11 cellular contexts compared by ENCODE assay signal in genomic region chr5:93596676-93597441, GRCh38. TPM values are rescaled to one million over a fixed set of nuclear protein-coding genes. Genes with fewer than 3 reads are reported as not detected.
DNase-seq lines count a peak whose midpoint lies in the region; ATAC-seq and TF ChIP-seq lines count a peak whose summit lies in the region.
"Had no signal": no experiment of that assay in that cellular context is flagged by ENCODE, and none has a peak within 500 bp of the region (broad histone marks: within the 10 kb centered on the region; RNA-seq: fewer than 3 reads in every experiment).

No MANE protein-coding gene starts in this region.

- no peaks in the 10 kb centered on the region for H3K9me3 ChIP-seq in aorta (ENCODE audit: control insufficient read depth, low read length)

- H3K4me1 ChIP-seq in aorta (ENCODE audit: control insufficient read depth in 1 of 2, insufficient read depth in 2 of 2, low read length in 2 of 2), result no peaks in the 10 kb centered on the region
- H3K4me1 ChIP-seq: BLaER1 treated with 17β-estradiol and CSF1 and Interleukin-3, amounts not matched to agents 10 nM and 100 nM had no signal

- no peak overlapping the region for H3K4me3 Mint-ChIP-seq in endothelial cell (ENCODE audit: unreplicated experiment)

- H3K4me3 ChIP-seq in aorta (ENCODE audit: low read length in 2 of 2), result no peak overlapping the region
- H3K4me3 ChIP-seq: BLaER1 treated with 17β-estradiol and CSF1 and Interleukin-3, amounts not matched to agents 10 nM and 100 nM; heart right ventricle had no signal

- ATAC-seq in Right ventricle myocardium superior (ENCODE audit: poor library complexity) (peak; percentile 39), aorta (ENCODE audit: low FRiP score) (peak; percentile 33)

- H3K27me3 ChIP-seq in aorta (ENCODE audit: control insufficient read depth in 1 of 2, insufficient read depth in 2 of 2, low read length in 1 of 2), result no peaks in the 10 kb centered on the region

- H3K27ac ChIP-seq in aorta (ENCODE audit: low read depth in 1 of 2, low read length in 2 of 2), result no peak overlapping the region
- H3K27ac ChIP-seq: BLaER1 treated with 17β-estradiol and CSF1 and Interleukin-3, amounts not matched to agents 10 nM and 100 nM; heart right ventricle had no signal

- TF ChIP-seq CTCF in endothelial cell (IDR thresholded peaks at IDR 0.05; ENCODE audit: unreplicated experiment), result no peak
- no peak for TF ChIP-seq CTCF in GM20000 (IDR thresholded peaks at IDR 0.05; ENCODE audit: extremely low read depth, missing control alignments)

- 40 to 46% methylated on average over 38 of the region's 38 CpGs for WGBS in aorta, 2 donors

- no peak overlapping the region for H3K27ac Mint-ChIP-seq in endothelial cell (ENCODE audit: unreplicated experiment)

- no peaks in the 10 kb centered on the region for H3K36me3 ChIP-seq in aorta (ENCODE audit: control insufficient read depth in 1 of 2, insufficient read depth in 2 of 2, low read length in 1 of 2)
- H3K36me3 ChIP-seq: BLaER1 treated with 17β-estradiol and CSF1 and Interleukin-3, amounts not matched to agents 10 nM and 100 nM; heart right ventricle had no signal

- H3K36me3 Mint-ChIP-seq in endothelial cell (ENCODE audit: low read depth, unreplicated experiment), result no peaks in the 10 kb centered on the region

- H3K4me1 Mint-ChIP-seq in endothelial cell (ENCODE audit: unreplicated experiment), result peaks cover 25% of the 10 kb centered on the region

- H3K27me3 Mint-ChIP-seq in endothelial cell (ENCODE audit: unreplicated experiment), result peaks cover 34% of the 10 kb centered on the region

- DNase-seq in Right ventricle myocardium superior (no peak), cardiac septum (ENCODE audit: low spot score) (no peak), SIG-M5 treated with dmso at 0.1 percent for 504 hours (lab: John Stamatoyannopoulos, UW; ENCODE audit: unreplicated experiment) (peak; percentile 85), islet precursor cell (peak; percentile 84), aorta (no peak), endothelial cell (ENCODE audit: low spot score) (no peak), HCEC 1CT (no peak), GM20000 (ENCODE audit: low spot score) (no peak)
- DNase-seq: heart right ventricle had no signal

- no peaks in the 10 kb centered on the region for H3K9me3 Mint-ChIP-seq in endothelial cell (ENCODE audit: unreplicated experiment)

- intact Hi-C loops in Right ventricle myocardium superior (cut with DNase I) (no loop called here), cardiac septum (cut with DNase I) (no loop called here), aorta (cut with DNase I) (no loop called here)

RNA-seq across cellular contexts. Expression of gene NR2F1, which starts 13.8 kb away (rescaled TPM):
- 0.70 TPM for total RNA-seq in Right ventricle myocardium superior
- total RNA-seq in cardiac septum, result 0.73 TPM
- total RNA-seq in aorta, result 10 to 100 TPM in 1 of 2 donors, 1 to 10 TPM in 1; 10.0 to 27.0 TPM
- polyA plus RNA-seq in aorta, result under 1 TPM in 1 of 2 donors, not detected in 1; 0.72 TPM
- total RNA-seq in endothelial cell (ENCODE audit: unreplicated experiment), result 2.1 TPM
- total RNA-seq: T-helper 1 cell treated with Interleukin-12 subunit alpha and Interleukin-12 subunit beta and Interleukin-4 antibody, amounts not matched to agents 30 ng/mL and 1 ng/mL, for 36 hours had no signal

RNA-seq across cellular contexts. Expression of gene NR2F1-AS1, which starts 15.8 kb away (rescaled TPM):
- total RNA-seq in Right ventricle myocardium superior (0.22 TPM), cardiac septum (0.89 TPM), aorta (10 to 100 TPM in 1 of 2 donors, 1 to 10 TPM in 1; 7.6 to 16.8 TPM), endothelial cell (ENCODE audit: unreplicated experiment) (6.4 TPM)
- 1 to 10 TPM in 1 of 2 donors, under 1 TPM in 1; 0.08 to 2.8 TPM for polyA plus RNA-seq in aorta
- total RNA-seq: T-helper 1 cell treated with Interleukin-12 subunit alpha and Interleukin-12 subunit beta and Interleukin-4 antibody, amounts not matched to agents 30 ng/mL and 1 ng/mL, for 36 hours had no signal

Comparison
In these comparisons a context has a peak if more than half of its experiments do, and no peak if none do; other contexts are left out.
1. DNase-seq: peak in SIG-M5 treated with dmso at 0.1 percent for 504 hours (single experiment) and islet precursor cell (single experiment); none in Right ventricle myocardium superior (single experiment), cardiac septum (single experiment), aorta (0 of 2), endothelial cell (single experiment), HCEC 1CT (single experiment) and GM20000 (single experiment).